Comparison of ENCODE assay signal across 9 cellular contexts in genomic region chr11:96215094-96215782, GRCh38.
A peak's percentile ranks its signal among the peaks of the same experiment; 100 is the strongest.
DNase-seq lines count a peak whose midpoint lies in the region; ATAC-seq and TF ChIP-seq lines count a peak whose summit lies in the region.
"Had no signal": no experiment of that assay in that cellular context is flagged by ENCODE, and none has a peak within 500 bp of the region (broad histone marks: within the 10 kb centered on the region; RNA-seq: fewer than 3 reads in every experiment).

No MANE protein-coding gene starts in this region.

- intact Hi-C loops in lower leg skin (cut with DNase I; ENCODE audit: low total_unique reads), result no loop called here

- 42% methylated on average over 7 of the region's 7 CpGs for WGBS in urinary bladder
- WGBS in lower leg skin, 2 donors, result 28 to 36% methylated on average over 7 of the region's 7 CpGs

- no peak for TF ChIP-seq POLR2A in lower leg skin (IDR thresholded peaks at IDR 0.05)

- H3K27ac ChIP-seq in urinary bladder (ENCODE audit: low read depth), result peak overlapping the region; percentile 85

- H3K4me1 ChIP-seq in urinary bladder (ENCODE audit: insufficient read depth), result peaks cover 3% of the 10 kb centered on the region

- DNase-seq in GM12865 (ENCODE audit: low read depth), result peak; percentile 83
- peak; percentile 22 for DNase-seq in HK-2 (ENCODE audit: unreplicated experiment)
- DNase-seq in activated naive CD8-positive, alpha-beta T cell treated with anti-CD3 and anti-CD28 coated beads for 36 hours, result peak; percentile 43
- peak; percentile 91 for DNase-seq in kidney tubule cell (ENCODE audit: low spot score)
- no peak for DNase-seq in lower leg skin (ENCODE audit: low spot score in 2 of 2)
- DNase-seq in NCI-H146 treated with DMSO at 0.1 percent for 48 hours (lab: John Stamatoyannopoulos, UW; ENCODE audit: unreplicated experiment), result no peak

- ATAC-seq in GM21390 (IDR thresholded peaks at IDR 0.05; ENCODE audit: unreplicated experiment), result peak; percentile 80

- H3K4me1 Mint-ChIP-seq in activated naive CD8-positive, alpha-beta T cell treated with anti-CD3 and anti-CD28 coated beads for 36 hours, result peaks cover 81% of the 10 kb centered on the region

- H3K4me3 ChIP-seq in GM12865 (ENCODE audit: low read depth, low read length) (peak overlapping the region; percentile 6; the same call in 1 of the 2 replicates), urinary bladder (ENCODE audit: low read depth, low read length) (no peak overlapping the region), lower leg skin (ENCODE audit: low read depth, poor library complexity, severe bottlenecking) (no peak overlapping the region)

- H3K9me3 Mint-ChIP-seq in activated naive CD8-positive, alpha-beta T cell treated with anti-CD3 and anti-CD28 coated beads for 36 hours, result no peaks in the 10 kb centered on the region
- H3K9me3 Mint-ChIP-seq: neural crest cell had no signal

- no peaks in the 10 kb centered on the region for H3K36me3 ChIP-seq in urinary bladder (ENCODE audit: insufficient read depth)

- peak overlapping the region; percentile 71 for H3K4me3 Mint-ChIP-seq in activated naive CD8-positive, alpha-beta T cell treated with anti-CD3 and anti-CD28 coated beads for 36 hours
- H3K4me3 Mint-ChIP-seq: neural crest cell had no signal

- H3K36me3 Mint-ChIP-seq in activated naive CD8-positive, alpha-beta T cell treated with anti-CD3 and anti-CD28 coated beads for 36 hours, result peaks cover 16% of the 10 kb centered on the region

- TF ChIP-seq CTCF in GM12865 (IDR thresholded peaks at IDR 0.05; ENCODE audit: insufficient read depth, low read depth, low read length, missing control alignments), result no peak
- TF ChIP-seq CTCF in lower leg skin (IDR thresholded peaks at IDR 0.05), result no peak

- peak overlapping the region; percentile 99 for H3K27ac Mint-ChIP-seq in activated naive CD8-positive, alpha-beta T cell treated with anti-CD3 and anti-CD28 coated beads for 36 hours

- H3K27me3 Mint-ChIP-seq in activated naive CD8-positive, alpha-beta T cell treated with anti-CD3 and anti-CD28 coated beads for 36 hours, result no peaks in the 10 kb centered on the region

Comparison
In these comparisons a context has a peak if more than half of its experiments do, and no peak if none do; other contexts are left out.
1. DNase-seq: peak in GM12865 (single experiment), HK-2 (single experiment), activated naive CD8-positive, alpha-beta T cell treated with anti-CD3 and anti-CD28 coated beads for 36 hours (single experiment) and kidney tubule cell (single experiment); none in lower leg skin (0 of 2) and NCI-H146 treated with DMSO at 0.1 percent for 48 hours (single experiment).